ENCODE assay signal across 5 cellular contexts in the genomic region with DNA sequence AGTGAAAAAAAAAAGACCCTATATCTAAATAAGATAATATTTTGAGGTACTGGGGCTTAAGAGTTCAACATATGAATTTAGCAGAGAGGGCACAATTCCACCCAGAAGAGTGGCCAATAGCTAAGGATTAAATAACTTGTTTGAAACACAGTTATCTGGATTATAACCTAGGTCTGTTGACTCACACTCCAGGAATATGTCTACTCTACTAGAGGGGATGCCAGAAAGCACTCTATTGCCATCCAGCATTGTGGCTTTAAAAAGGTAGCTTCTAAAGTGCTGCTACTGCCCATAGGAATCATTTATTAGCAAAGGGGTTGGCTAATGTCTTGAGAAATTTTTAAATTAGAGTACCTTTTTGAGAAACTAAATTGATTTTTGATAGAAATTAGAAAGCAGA.
"Had no signal": no experiment of that assay in that cellular context is flagged by ENCODE, and none has a peak within 500 bp of the region (broad histone marks: within the 10 kb centered on the region; RNA-seq: fewer than 3 reads in every experiment).

No MANE protein-coding gene starts in this region.

- ATAC-seq: HepG2, K562 had no signal

- H3K27ac ChIP-seq: HL-60 had no signal

- DNase-seq: IMR-90, KBM-7 had no signal

- H3K4me3 ChIP-seq: K562 had no signal
